Comparison of ENCODE assay signal across 10 cellular contexts in the genomic region with DNA sequence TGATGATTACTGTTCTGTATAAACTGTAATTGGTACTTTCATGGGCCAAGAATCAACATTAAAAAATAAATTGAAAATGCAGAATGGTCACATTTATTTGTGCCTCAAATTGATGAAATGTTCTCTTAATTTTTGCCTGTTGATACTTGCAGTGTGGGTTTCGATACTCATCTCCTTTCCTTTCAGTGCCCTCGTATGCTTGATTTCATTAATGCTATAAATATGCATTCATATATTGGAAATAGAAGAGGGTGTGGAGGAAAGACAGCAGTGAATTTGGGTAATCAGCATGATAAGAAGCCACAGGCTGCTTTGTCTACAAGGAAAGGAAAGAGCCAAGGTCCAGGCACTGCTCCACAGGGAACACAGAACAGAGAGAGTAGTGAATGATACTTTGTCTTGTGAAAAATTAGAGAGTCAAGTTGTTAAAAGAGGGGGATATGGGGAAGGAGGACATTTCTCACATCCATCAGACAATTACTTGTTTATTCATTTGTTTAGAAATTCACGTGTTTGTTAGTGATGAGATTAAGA. TPM values are rescaled to one million over a fixed set of nuclear protein-coding genes. Genes with fewer than 3 reads are reported as not detected.
DNase-seq lines count a peak whose midpoint lies in the region; ATAC-seq, FAIRE-seq and TF ChIP-seq lines count a peak whose summit lies in the region.
"Had no signal": no experiment of that assay in that cellular context is flagged by ENCODE, and none has a peak within 500 bp of the region (broad histone marks: within the 10 kb centered on the region; RNA-seq: fewer than 3 reads in every experiment).

No MANE protein-coding gene starts in this region.

- no peaks in the 10 kb centered on the region for H3K79me2 ChIP-seq in OCI-LY7 (ENCODE audit: insufficient read depth, low read depth, low read length)

- FAIRE-seq in bronchial epithelial cell (lab: Jason Lieb, UNC): no peak

- H3K9me3 Mint-ChIP-seq in stimulated activated naive CD8-positive, alpha-beta T cell treated with anti-CD3 and anti-CD28 coated beads, Interleukin-15, Interleukin-2, amounts not matched to agents 100 ng/mL and 50 ng/mL, for 24 hours: no peaks in the 10 kb centered on the region
- H3K9me3 Mint-ChIP-seq in naive B cell: peaks cover 0 to 2% (median 0%) of the 10 kb centered on the region in 7 donors

- intact Hi-C loops in OCI-LY7 (cut with micrococcal nuclease; ENCODE audit: unreplicated experiment): no loop called here

- no peak overlapping the region for H2AFZ ChIP-seq in OCI-LY7 (ENCODE audit: low read length)

- CTCF ChIA-PET in OCI-LY7 (lab: Charles Lee; ENCODE audit: unreplicated experiment): no interaction called here

- no peaks in the 10 kb centered on the region for H4K20me1 ChIP-seq in OCI-LY7 (ENCODE audit: insufficient read depth, low read length)

- no TSS peak for BruUV-seq in OCI-LY7 (replicated peaks; lab: Mats Ljungman, UMichigan)

- H3K27me3 ChIP-seq in bronchial epithelial cell (ENCODE audit: control insufficient read depth, insufficient read depth, low read length): no peaks in the 10 kb centered on the region

- H3K9me3 ChIP-seq in OCI-LY7 (ENCODE audit: low read length): no peaks in the 10 kb centered on the region

- H3K4me3 ChIP-seq in bronchial epithelial cell (ENCODE audit: low read depth, low read length) (no peak overlapping the region), OCI-LY7 (ENCODE audit: low read depth, low read length, poor library complexity, severe bottlenecking) (no peak overlapping the region)

- ATAC-seq in stimulated activated naive CD8-positive, alpha-beta T cell treated with anti-CD3 and anti-CD28 coated beads, Interleukin-15, Interleukin-2, amounts not matched to agents 100 U/mL and 50 U/mL, for 24 hours: no peak
- ATAC-seq in naive B cell (ENCODE audit: low read depth in 2 of 2) (no peak), GM21360 (IDR thresholded peaks at IDR 0.05; ENCODE audit: unreplicated experiment) (no peak)

- no peaks in the 10 kb centered on the region for H3K36me3 ChIP-seq in bronchial epithelial cell (ENCODE audit: control insufficient read depth, insufficient read depth, low read length)
- no peaks in the 10 kb centered on the region for H3K36me3 ChIP-seq in OCI-LY7 (ENCODE audit: insufficient read depth, low read length)

- no peak for DNase-seq in stimulated activated naive CD8-positive, alpha-beta T cell treated with anti-CD3 and anti-CD28 coated beads, Interleukin-15, Interleukin-2, amounts not matched to agents 100 U/mL and 50 U/mL, for 24 hours
- DNase-seq in bronchial epithelial cell (ENCODE audit: low read depth) (peak; percentile 42), naive B cell (no peak), NCI-H226 (no peak), NCI-H187 (lab: John Stamatoyannopoulos, UW) (no peak), OCI-LY7 (ENCODE audit: low spot score) (no peak)
- DNase-seq: aorta; stimulated activated naive CD4-positive, alpha-beta T cell had no signal

- H3K4me1 ChIP-seq in OCI-LY7 (ENCODE audit: insufficient read depth, low read length, poor library complexity, severe bottlenecking): peaks cover 6% of the 10 kb centered on the region

- no peak overlapping the region for H3K4me2 ChIP-seq in OCI-LY7 (ENCODE audit: low read length)

- peak overlapping the region; percentile 94 for H3K27ac Mint-ChIP-seq in stimulated activated naive CD8-positive, alpha-beta T cell treated with anti-CD3 and anti-CD28 coated beads, Interleukin-15, Interleukin-2, amounts not matched to agents 100 ng/mL and 50 ng/mL, for 24 hours
- peak overlapping the region in 4 of 6 donors; percentile 12 to 97 (median 55) for H3K27ac Mint-ChIP-seq in naive B cell

- H3K27me3 Mint-ChIP-seq in stimulated activated naive CD8-positive, alpha-beta T cell treated with anti-CD3 and anti-CD28 coated beads, Interleukin-15, Interleukin-2, amounts not matched to agents 100 ng/mL and 50 ng/mL, for 24 hours: no peaks in the 10 kb centered on the region
- no peaks in the 10 kb centered on the region for H3K27me3 Mint-ChIP-seq in naive B cell

- peaks cover 42% of the 10 kb centered on the region for H3K4me1 Mint-ChIP-seq in stimulated activated naive CD8-positive, alpha-beta T cell treated with anti-CD3 and anti-CD28 coated beads, Interleukin-15, Interleukin-2, amounts not matched to agents 100 ng/mL and 50 ng/mL, for 24 hours (ENCODE audit: low read depth)
- H3K4me1 Mint-ChIP-seq in naive B cell: peaks cover 14 to 35% (median 22%) of the 10 kb centered on the region in 3 donors

- POLR2A ChIA-PET in OCI-LY7 (lab: Charles Lee): no interaction called here

- TF ChIP-seq CTCF in bronchial epithelial cell (IDR thresholded peaks at IDR 0.05; ENCODE audit: insufficient read depth, low read length, severe bottlenecking) (no peak), OCI-LY7 (conservative IDR thresholded peaks at IDR 0.05; ENCODE audit: low read length) (no peak)

- H3K9me2 ChIP-seq in OCI-LY7 (ENCODE audit: insufficient read depth, low read length): no peaks in the 10 kb centered on the region

- H3K4me3 Mint-ChIP-seq in stimulated activated naive CD8-positive, alpha-beta T cell treated with anti-CD3 and anti-CD28 coated beads, Interleukin-15, Interleukin-2, amounts not matched to agents 100 ng/mL and 50 ng/mL, for 24 hours: peak overlapping the region; percentile 88
- H3K4me3 Mint-ChIP-seq in naive B cell: peak overlapping the region; percentile 10 to 100 (median 98)

- no peak overlapping the region for H3K27ac ChIP-seq in OCI-LY7 (ENCODE audit: low read depth, low read length, poor library complexity, severe bottlenecking)

- H3K36me3 Mint-ChIP-seq in stimulated activated naive CD8-positive, alpha-beta T cell treated with anti-CD3 and anti-CD28 coated beads, Interleukin-15, Interleukin-2, amounts not matched to agents 100 ng/mL and 50 ng/mL, for 24 hours (ENCODE audit: low read depth): no peaks in the 10 kb centered on the region
- peaks cover 0 to 4% of the 10 kb centered on the region in 2 donors for H3K36me3 Mint-ChIP-seq in naive B cell

RNA-seq across cellular contexts. Expression of a gene that starts 1.0 kb away (rescaled TPM):
- 2.8 and 2.9 TPM in 2 replicates for total RNA-seq in bronchial epithelial cell
- polyA plus RNA-seq in naive B cell (ENCODE audit: low read depth in 6 of 6): 10 to 100 TPM in 5 of 6 donors, 1 to 10 TPM in 1; 9.4 to 24.7 (median 19.1) TPM
- not detected in 2 replicates for total RNA-seq in OCI-LY7 (2014; rRNA removed; shearing (Covaris generic))
- total RNA-seq in OCI-LY7 (2022): not detected in 2 replicates
